Comparison of ENCODE assay signal across 8 cellular contexts in genomic region chr7:80918406-80918805, GRCh38. TPM values are rescaled to one million over a fixed set of nuclear protein-coding genes. Genes with fewer than 3 reads are reported as not detected.
A peak's percentile ranks its signal among the peaks of the same experiment; 100 is the strongest.
DNase-seq lines count a peak whose midpoint lies in the region; ATAC-seq lines count a peak whose summit lies in the region.

No MANE protein-coding gene starts in this region.

- H3K9me3 ChIP-seq in iPS-18c (ENCODE audit: control insufficient read depth, insufficient read depth, low read length), result no peaks in the 10 kb centered on the region

- DNase-seq in activated naive CD8-positive, alpha-beta T cell treated with anti-CD3 and anti-CD28 coated beads for 36 hours, result peak; percentile 2
- no peak for DNase-seq in stimulated activated CD4-positive, alpha-beta T cell treated with anti-CD3 and anti-CD28 coated beads, Interleukin-4, amount 100 ng/mL, for 1 hour
- no peak for DNase-seq in hippocampal formation (lab: John Stamatoyannopoulos, UW)

- H3K4me3 ChIP-seq in iPS-18c (ENCODE audit: insufficient read depth, low read depth, low read length), result peak overlapping the region; percentile 64

- no peaks in the 10 kb centered on the region for H3K36me3 Mint-ChIP-seq in activated naive CD8-positive, alpha-beta T cell treated with anti-CD3 and anti-CD28 coated beads for 36 hours
- no peaks in the 10 kb centered on the region for H3K36me3 Mint-ChIP-seq in stimulated activated memory B cell treated with anti-CD40 and anti-IgM and Interleukin-4, amounts not matched to agents 10 μg/mL and 1 μg/mL and 100 μg/mL, for 72 hours

- peaks cover 68% of the 10 kb centered on the region for H3K27me3 Mint-ChIP-seq in activated naive CD8-positive, alpha-beta T cell treated with anti-CD3 and anti-CD28 coated beads for 36 hours
- peaks cover 9% of the 10 kb centered on the region for H3K27me3 Mint-ChIP-seq in stimulated activated memory B cell treated with anti-CD40 and anti-IgM and Interleukin-4, amounts not matched to agents 10 μg/mL and 1 μg/mL and 100 μg/mL, for 72 hours

- ATAC-seq in GM18870 (IDR thresholded peaks at IDR 0.05; ENCODE audit: unreplicated experiment) (peak; percentile 41), HG03135 (IDR thresholded peaks at IDR 0.05; ENCODE audit: unreplicated experiment) (peak; percentile 39), HG03045 (IDR thresholded peaks at IDR 0.05; ENCODE audit: unreplicated experiment) (no peak)
- peak; percentile 34 for ATAC-seq in stimulated activated memory B cell treated with anti-CD40 and anti-IgM and Interleukin-4, amounts not matched to agents 10 μg/mL and 1 μg/mL and 100 μg/mL, for 72 hours

- no peaks in the 10 kb centered on the region for H3K9me3 Mint-ChIP-seq in activated naive CD8-positive, alpha-beta T cell treated with anti-CD3 and anti-CD28 coated beads for 36 hours
- no peaks in the 10 kb centered on the region for H3K9me3 Mint-ChIP-seq in stimulated activated memory B cell treated with anti-CD40 and anti-IgM and Interleukin-4, amounts not matched to agents 10 μg/mL and 1 μg/mL and 100 μg/mL, for 72 hours

- no peak overlapping the region for H3K27ac Mint-ChIP-seq in activated naive CD8-positive, alpha-beta T cell treated with anti-CD3 and anti-CD28 coated beads for 36 hours
- H3K27ac Mint-ChIP-seq in stimulated activated memory B cell treated with anti-CD40 and anti-IgM and Interleukin-4, amounts not matched to agents 10 μg/mL and 1 μg/mL and 100 μg/mL, for 72 hours, result no peak overlapping the region

- peak overlapping the region; percentile 43 for H3K4me3 Mint-ChIP-seq in activated naive CD8-positive, alpha-beta T cell treated with anti-CD3 and anti-CD28 coated beads for 36 hours
- no peak overlapping the region for H3K4me3 Mint-ChIP-seq in stimulated activated memory B cell treated with anti-CD40 and anti-IgM and Interleukin-4, amounts not matched to agents 10 μg/mL and 1 μg/mL and 100 μg/mL, for 72 hours

- H3K4me1 Mint-ChIP-seq in activated naive CD8-positive, alpha-beta T cell treated with anti-CD3 and anti-CD28 coated beads for 36 hours, result peaks cover 4% of the 10 kb centered on the region
- H3K4me1 Mint-ChIP-seq in stimulated activated memory B cell treated with anti-CD40 and anti-IgM and Interleukin-4, amounts not matched to agents 10 μg/mL and 1 μg/mL and 100 μg/mL, for 72 hours, result no peaks in the 10 kb centered on the region

RNA-seq across cellular contexts. Expression of gene SEMA3C, which starts 0.4 kb away (rescaled TPM):
- not detected for total RNA-seq in activated naive CD8-positive, alpha-beta T cell treated with anti-CD3 and anti-CD28 coated beads for 36 hours
